Comparison of ENCODE assay signal across 26 cellular contexts in the genomic region with DNA sequence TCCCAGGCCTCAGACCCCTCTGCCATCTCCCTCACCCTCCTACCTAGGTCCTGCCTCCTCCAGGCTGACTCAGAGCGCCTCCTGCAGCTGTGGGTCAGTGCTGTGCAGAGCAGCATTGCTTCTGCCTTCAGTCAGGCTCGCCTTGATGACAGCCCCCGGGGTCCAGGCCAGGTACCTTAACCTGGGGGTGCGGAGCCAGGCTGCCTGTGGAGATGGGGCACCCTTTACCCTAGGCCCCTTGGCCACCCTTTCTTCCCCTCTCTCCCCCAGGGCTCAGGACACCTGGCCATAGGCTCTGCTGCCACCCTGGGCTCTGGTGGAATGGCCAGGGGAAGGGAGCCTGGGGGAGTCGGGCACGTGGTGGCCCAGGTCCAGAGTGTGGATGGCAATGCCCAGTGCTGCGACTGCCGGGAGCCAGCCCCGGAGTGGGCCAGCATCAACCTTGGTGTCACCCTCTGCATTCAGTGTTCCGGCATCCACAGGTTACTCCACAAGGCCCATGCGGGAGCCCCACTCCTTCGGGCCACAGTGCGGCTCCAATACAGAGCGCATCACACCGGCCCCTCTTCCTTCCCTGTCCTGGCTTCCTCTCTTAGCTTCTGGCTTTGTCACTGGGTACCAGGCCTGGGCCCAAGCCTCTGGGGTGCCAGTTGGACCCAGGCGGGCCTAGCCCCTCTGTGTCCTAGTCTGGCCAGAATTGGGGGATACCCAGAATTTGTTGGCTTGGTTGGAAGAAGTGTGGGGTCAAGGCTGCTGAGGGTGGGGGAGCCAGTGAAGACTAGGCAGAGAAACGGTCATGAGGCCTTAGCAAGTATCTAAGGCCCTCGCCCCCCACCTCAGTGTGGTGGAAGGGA. TPM values are rescaled to one million over a fixed set of nuclear protein-coding genes. Genes with fewer than 3 reads are reported as not detected.
A peak's percentile ranks its signal among the peaks of the same experiment; 100 is the strongest.
DNase-seq lines count a peak whose midpoint lies in the region; ATAC-seq, FAIRE-seq and TF ChIP-seq lines count a peak whose summit lies in the region.
"Had no signal": no experiment of that assay in that cellular context is flagged by ENCODE, and none has a peak within 500 bp of the region (broad histone marks: within the 10 kb centered on the region; RNA-seq: fewer than 3 reads in every experiment).

No MANE protein-coding gene starts in this region.

- no peaks in the 10 kb centered on the region for H3K27me3 ChIP-seq in H1 (replicated peaks in 1 of 4; ENCODE audit: control insufficient read depth in 3 of 4, extremely low read depth in 1 of 4, insufficient read depth in 3 of 4, low read length in 3 of 4)
- peaks cover under 1 to 13% of the 10 kb centered on the region in 2 donors for H3K27me3 ChIP-seq in breast epithelium
- H3K27me3 ChIP-seq: BLaER1 had no signal

- no peaks in the 10 kb centered on the region for H3K79me1 ChIP-seq in H1 (ENCODE audit: low read depth, low read length)

- no peak for FAIRE-seq in H1 (lab: Jason Lieb, UNC)
- FAIRE-seq: A204.1, D721Med, GM18507, RCC 7860 had no signal

- no peak overlapping the region for H2BK120ac ChIP-seq in H1 (replicated peaks; ENCODE audit: low read depth, low read length)

- no peak overlapping the region for H3K23ac ChIP-seq in H1 (ENCODE audit: insufficient read length)

- H3K9me3 Mint-ChIP-seq in activated naive CD8-positive, alpha-beta T cell treated with anti-CD3 and anti-CD28 coated beads for 36 hours: no peaks in the 10 kb centered on the region
- H3K9me3 Mint-ChIP-seq in activated naive CD8-positive, alpha-beta T cell treated with anti-CD3 and anti-CD28 coated beads, Interleukin-2, amount 50 U/mL, for 24 hours: no peaks in the 10 kb centered on the region
- no peaks in the 10 kb centered on the region for H3K9me3 Mint-ChIP-seq in stimulated activated naive B cell treated with anti-CD40 and anti-IgM and Interleukin-4, amounts not matched to agents 10 μg/mL and 1 μg/mL and 100 μg/mL, for 72 hours
- H3K9me3 Mint-ChIP-seq: activated B cell treated with CpG ODN at 0.5 μM for 24 hours; activated naive CD4-positive, alpha-beta T cell treated with anti-CD3 and anti-CD28 coated beads, Interleukin-2, amount 50 U/mL, for 24 hours; activated T-cell treated with anti-CD3 and anti-CD28 coated beads, Interleukin-2, amount 50 U/mL, for 72 hours; HFFc6; T-helper 1 cell treated with Interleukin-12 subunit alpha and Interleukin-12 subunit beta and Interleukin-4 antibody, amounts not matched to agents 30 μg/mL and 1 μg/mL, for 36 hours had no signal

- intact Hi-C loops in breast epithelium (cut with DNase I; ENCODE audit: low total_unique reads): no loop called here

- DNase-seq in activated naive CD8-positive, alpha-beta T cell treated with anti-CD3 and anti-CD28 coated beads for 36 hours: no peak
- DNase-seq in activated naive CD8-positive, alpha-beta T cell treated with anti-CD3 and anti-CD28 coated beads, Interleukin-2, amount 50 U/mL, for 24 hours: no peak
- DNase-seq in H1 (ENCODE audit: low read depth in 1 of 2, low spot score in 2 of 2) (no peak), occipital lobe (lab: John Stamatoyannopoulos, UW) (no peak), breast epithelium (ENCODE audit: low spot score in 2 of 2) (no peak)
- no peak for DNase-seq in stimulated activated naive B cell treated with anti-CD40 and anti-IgM and Interleukin-4, amounts not matched to agents 10 μg/mL and 1 μg/mL and 100 μg/mL, for 72 hours
- DNase-seq: activated B cell treated with CpG ODN at 0.5 μM for 24 hours; activated CD8-positive, alpha-beta memory T cell treated with anti-CD3 and anti-CD28 coated beads for 24 hours; activated T-cell treated with anti-CD3 and anti-CD28 coated beads, Interleukin-2, amount 50 U/mL, for 72 hours; HFFc6; kidney glomerular epithelial cell; NCI-H510A; NK-92 treated with Interleukin-12 subunit alpha and Interleukin-12 subunit beta, amount 100 ng/mL, for 24 hours; sigmoid colon had no signal

- H2BK12ac ChIP-seq in H1 (ENCODE audit: low read depth, low read length): no peak overlapping the region

- peaks cover 0 to 2% of the 10 kb centered on the region in 2 experiments for H4K20me1 ChIP-seq in H1 (replicated peaks in 1 of 2; ENCODE audit: control insufficient read depth in 1 of 2, insufficient read depth in 2 of 2, low read length in 2 of 2)

- H2BK5ac ChIP-seq in H1 (ENCODE audit: low read depth, low read length): no peak overlapping the region

- H3K27ac Mint-ChIP-seq in activated naive CD8-positive, alpha-beta T cell treated with anti-CD3 and anti-CD28 coated beads for 36 hours: peak overlapping the region; percentile 42
- H3K27ac Mint-ChIP-seq in activated naive CD8-positive, alpha-beta T cell treated with anti-CD3 and anti-CD28 coated beads, Interleukin-2, amount 50 U/mL, for 24 hours: no peak overlapping the region
- H3K27ac Mint-ChIP-seq in stimulated activated naive B cell treated with anti-CD40 and anti-IgM and Interleukin-4, amounts not matched to agents 10 μg/mL and 1 μg/mL and 100 μg/mL, for 72 hours: peak overlapping the region; percentile 54
- H3K27ac Mint-ChIP-seq: HFFc6 had no signal

- peaks cover 25% of the 10 kb centered on the region for H3K36me3 Mint-ChIP-seq in activated naive CD8-positive, alpha-beta T cell treated with anti-CD3 and anti-CD28 coated beads for 36 hours
- H3K36me3 Mint-ChIP-seq in activated naive CD8-positive, alpha-beta T cell treated with anti-CD3 and anti-CD28 coated beads, Interleukin-2, amount 50 U/mL, for 24 hours (ENCODE audit: low read depth): peaks cover 10% of the 10 kb centered on the region
- peaks cover 37 to 53% of the 10 kb centered on the region in 2 donors for H3K36me3 Mint-ChIP-seq in stimulated activated naive B cell treated with anti-CD40 and anti-IgM and Interleukin-4, amounts not matched to agents 10 μg/mL and 1 μg/mL and 100 μg/mL, for 72 hours
- H3K36me3 Mint-ChIP-seq: activated naive CD4-positive, alpha-beta T cell treated with anti-CD3 and anti-CD28 coated beads, Interleukin-2, amount 50 U/mL, for 24 hours had no signal

- no peaks in the 10 kb centered on the region for H3K9me3 ChIP-seq in H1 (ENCODE audit: insufficient read depth in 2 of 2, low read depth in 1 of 2, low read length in 1 of 2)
- H3K9me3 ChIP-seq in breast epithelium: no peaks in the 10 kb centered on the region
- H3K9me3 ChIP-seq: BLaER1, sigmoid colon, SJSA1 had no signal

- no peak overlapping the region for H3K18ac ChIP-seq in H1 (ENCODE audit: extremely low read depth, low read length)

- no peak overlapping the region for H2BK15ac ChIP-seq in H1 (ENCODE audit: low read length)

- H3K4me1 ChIP-seq in H1 (replicated peaks in 1 of 4; ENCODE audit: control insufficient read depth in 3 of 4, insufficient read depth in 4 of 4, low read length in 3 of 4) (peaks cover 0 to 12% (median 8%) of the 10 kb centered on the region in 4 experiments; a peak in 6 of 7 replicates), breast epithelium (no peaks in the 10 kb centered on the region)

- H3K4me3 ChIP-seq in H1 (ENCODE audit: extremely low read depth in 1 of 4, insufficient read depth in 2 of 4, low read depth in 3 of 4, low read length in 4 of 4) (no peak overlapping the region), breast epithelium (no peak overlapping the region)
- H3K4me3 ChIP-seq: BLaER1, sigmoid colon, SJSA1 had no signal

- CTCF ChIA-PET in H1 (lab: Charles Lee; ENCODE audit: partially characterized antibody): interaction anchor here (1.5 to 14.1 kb wide), 9 partner anchors 9 to 89 kb away, joined by 5 to 167 read pairs (median 15); partner anchors contain the start of genes ACAP1, NEURL4, SLC2A4 and TMEM95

- H4K5ac ChIP-seq in H1 (ENCODE audit: insufficient read length, low read depth, low read length): no peak overlapping the region

- no peak overlapping the region for H3K27ac ChIP-seq in H1 (ENCODE audit: low read depth, low read length)
- H3K27ac ChIP-seq in breast epithelium: no peak overlapping the region
- H3K27ac ChIP-seq: BLaER1, parathyroid adenoma, sigmoid colon, SJSA1 had no signal

- no peak overlapping the region for H4K8ac ChIP-seq in H1 (ENCODE audit: extremely low read depth, insufficient read depth, low read length)

- no peak overlapping the region for H3K14ac ChIP-seq in H1 (ENCODE audit: insufficient read length)

- peaks cover 23% of the 10 kb centered on the region for H3K4me1 Mint-ChIP-seq in activated naive CD8-positive, alpha-beta T cell treated with anti-CD3 and anti-CD28 coated beads for 36 hours
- H3K4me1 Mint-ChIP-seq in activated naive CD8-positive, alpha-beta T cell treated with anti-CD3 and anti-CD28 coated beads, Interleukin-2, amount 50 U/mL, for 24 hours: peaks cover 20% of the 10 kb centered on the region
- H3K4me1 Mint-ChIP-seq in stimulated activated naive B cell treated with anti-CD40 and anti-IgM and Interleukin-4, amounts not matched to agents 10 μg/mL and 1 μg/mL and 100 μg/mL, for 72 hours: peaks cover 23 to 54% of the 10 kb centered on the region in 2 donors

- H3K36me3 ChIP-seq in H1 (ENCODE audit: control insufficient read depth in 2 of 4, insufficient read depth in 4 of 4, low read length in 3 of 4) (no peaks in the 10 kb centered on the region; a peak in 1 of 8 replicates), breast epithelium (no peaks in the 10 kb centered on the region)
- H3K36me3 ChIP-seq: sigmoid colon had no signal

- no peak overlapping the region for H3K4ac ChIP-seq in H1 (replicated peaks; ENCODE audit: insufficient read length, low read depth, low read length)

- H3K9ac ChIP-seq in H1 (replicated peaks in 1 of 4; ENCODE audit: extremely low read depth in 1 of 4, low read depth in 3 of 4, low read length in 3 of 4): no peak overlapping the region
- H3K9ac ChIP-seq: BLaER1, parathyroid adenoma had no signal

- H4K91ac ChIP-seq in H1 (replicated peaks; ENCODE audit: insufficient read length, low read length): no peak overlapping the region

- H2AK5ac ChIP-seq in H1 (ENCODE audit: low read depth, low read length): no peak overlapping the region

- no peaks in the 10 kb centered on the region for H3K27me3 Mint-ChIP-seq in activated naive CD8-positive, alpha-beta T cell treated with anti-CD3 and anti-CD28 coated beads for 36 hours
- no peaks in the 10 kb centered on the region for H3K27me3 Mint-ChIP-seq in activated naive CD8-positive, alpha-beta T cell treated with anti-CD3 and anti-CD28 coated beads, Interleukin-2, amount 50 U/mL, for 24 hours
- no peaks in the 10 kb centered on the region for H3K27me3 Mint-ChIP-seq in stimulated activated naive B cell treated with anti-CD40 and anti-IgM and Interleukin-4, amounts not matched to agents 10 μg/mL and 1 μg/mL and 100 μg/mL, for 72 hours
- H3K27me3 Mint-ChIP-seq: activated B cell treated with CpG ODN at 0.5 μM for 24 hours; activated naive CD4-positive, alpha-beta T cell treated with anti-CD3 and anti-CD28 coated beads, Interleukin-2, amount 50 U/mL, for 24 hours had no signal

- no peak overlapping the region for H3K4me3 Mint-ChIP-seq in activated naive CD8-positive, alpha-beta T cell treated with anti-CD3 and anti-CD28 coated beads for 36 hours
- no peak overlapping the region for H3K4me3 Mint-ChIP-seq in activated naive CD8-positive, alpha-beta T cell treated with anti-CD3 and anti-CD28 coated beads, Interleukin-2, amount 50 U/mL, for 24 hours
- H3K4me3 Mint-ChIP-seq in stimulated activated naive B cell treated with anti-CD40 and anti-IgM and Interleukin-4, amounts not matched to agents 10 μg/mL and 1 μg/mL and 100 μg/mL, for 72 hours: no peak overlapping the region
- H3K4me3 Mint-ChIP-seq: activated B cell treated with CpG ODN at 0.5 μM for 24 hours; activated naive CD4-positive, alpha-beta T cell treated with anti-CD3 and anti-CD28 coated beads, Interleukin-2, amount 50 U/mL, for 24 hours; activated T-cell treated with anti-CD3 and anti-CD28 coated beads, Interleukin-2, amount 50 U/mL, for 72 hours; HFFc6; T-helper 1 cell treated with Interleukin-12 subunit alpha and Interleukin-12 subunit beta and Interleukin-4 antibody, amounts not matched to agents 30 μg/mL and 1 μg/mL, for 36 hours had no signal

- POLR2A ChIA-PET in H1 (lab: Charles Lee; ENCODE audit: partially characterized antibody): interaction anchor here (0.6 to 8.2 kb wide), 6 partner anchors 11 to 81 kb away, joined by 3 to 91 read pairs (median 6); partner anchors contain the start of genes ACAP1 and GPS2

- 90% methylated on average over 17 of the region's 18 CpGs; no CpG with 5 or more reads in 1 of the 2 experiments for WGBS in H1 (ENCODE audit: extremely low coverage in 1 of 2, insufficient coverage in 1 of 2, insufficient read length in 1 of 2, insufficient replicate concordance in 2 of 2, low coverage in 1 of 2, low lambda C conversion rate in 2 of 2, missing lambda C conversion rate in 1 of 2), 2 experiments

- ATAC-seq in activated naive CD8-positive, alpha-beta T cell treated with anti-CD3 and anti-CD28 coated beads, Interleukin-2, amount 50 U/mL, for 24 hours: no peak
- ATAC-seq in stimulated activated naive B cell treated with anti-CD40 and anti-IgM and Interleukin-4, amounts not matched to agents 10 μg/mL and 1 μg/mL and 100 μg/mL, for 72 hours (replicated peaks): no peak
- ATAC-seq: activated T-cell treated with anti-CD3 and anti-CD28 coated beads, Interleukin-2, amount 50 U/mL, for 72 hours had no signal

- no peak for TF ChIP-seq POLR2A in H1 (IDR thresholded peaks at IDR 0.05; ENCODE audit: control extremely low read depth in 1 of 2, low read depth in 2 of 2, low read length in 2 of 2)
- no peak for TF ChIP-seq POLR2A in breast epithelium (IDR thresholded peaks at IDR 0.05)

- no peak overlapping the region for H3K4me2 ChIP-seq in H1 (ENCODE audit: insufficient read depth in 1 of 2, low read depth in 2 of 2, low read length in 2 of 2)
- H3K4me2 ChIP-seq: BLaER1 had no signal

- H3K56ac ChIP-seq in H1 (replicated peaks; ENCODE audit: insufficient read length, low read depth, low read length): no peak overlapping the region

- H3K79me2 ChIP-seq in H1 (ENCODE audit: control insufficient read depth in 1 of 2, insufficient read depth in 2 of 2, low read length in 2 of 2): no peaks in the 10 kb centered on the region
- H3K79me2 ChIP-seq: parathyroid adenoma had no signal

- no peak for TF ChIP-seq EP300 in H1 (IDR thresholded peaks at IDR 0.05; ENCODE audit: borderline replicate concordance in 1 of 2, low read depth in 2 of 2, low read length in 2 of 2)

- TF ChIP-seq CTCF in H1 (IDR thresholded peaks at IDR 0.05; ENCODE audit: control extremely low read depth in 1 of 3, insufficient read depth in 1 of 3, low read depth in 1 of 3, low read length in 3 of 3) (peak; percentile 22 to 38 (median 28)), breast epithelium (IDR thresholded peaks at IDR 0.05) (no peak)

- peak; percentile 13 to 55; a peak in 3 of 4 replicates for TF ChIP-seq RAD21 in H1 (IDR thresholded peaks at IDR 0.05 in 1 of 2, conservative IDR thresholded peaks at IDR 0.05 in 1 of 2; ENCODE audit: low read depth in 2 of 2, low read length in 2 of 2)

- H2AFZ ChIP-seq in H1 (ENCODE audit: low read length): no peak overlapping the region
- H2AFZ ChIP-seq: parathyroid adenoma had no signal

- peaks cover 13% of the 10 kb centered on the region; the same call in 1 of the 2 replicates for H3K23me2 ChIP-seq in H1 (ENCODE audit: low read depth, low read length)

- no peak overlapping the region for H2BK20ac ChIP-seq in H1 (ENCODE audit: low read length)

RNA-seq across cellular contexts. Expression of gene KCTD11, which starts 5.0 kb away (rescaled TPM):
- total RNA-seq in activated naive CD8-positive, alpha-beta T cell treated with anti-CD3 and anti-CD28 coated beads for 36 hours: 1 to 10 TPM; 4.0 to 4.5 TPM
- total RNA-seq in H1 (2021; fragmentation: NEBNext Ultra II Directional; extraction: Animal tissue kit (Norgen Biotek cat#: 25700)): 8.7 and 9.2 TPM in 2 replicates
- polyA plus RNA-seq in H1 (2011; rRNA removed): 8.6 and 11.7 TPM in 2 replicates
- 8.3 TPM for polyA plus RNA-seq in H1 (2011; cell fraction: cytosol; rRNA removed)
- 7.2 TPM for polyA plus RNA-seq in H1 (2011; cell fraction: nucleus; rRNA removed)
- polyA plus RNA-seq in H1 (2012, experiment 1 of 2): 8.6 to 9.4 TPM (median 9.2 TPM) in 4 replicates
- 11.2 TPM for polyA plus RNA-seq in H1 (2012, experiment 2 of 2)
- polyA plus RNA-seq in H1 (2013, experiment 1 of 2): 4.6 TPM
- polyA plus RNA-seq in H1 (2013, experiment 2 of 2): 4.5 TPM
- polyA minus RNA-seq in H1 (2011; rRNA and poly(A)+ RNA removed): 6.0 and 7.7 TPM in 2 replicates
- 3.0 TPM for polyA minus RNA-seq in H1 (2011; cell fraction: cytosol; rRNA and poly(A)+ RNA removed)
- polyA minus RNA-seq in H1 (2011; cell fraction: nucleus; rRNA and poly(A)+ RNA removed): 5.4 TPM
- 3.9 TPM for total RNA-seq in occipital lobe
- total RNA-seq in breast epithelium: 10 to 100 TPM in 2 of 3 donors, 1 to 10 TPM in 1; 9.1 to 11.5 (median 11.0) TPM

RNA-seq across cellular contexts. Expression of gene TMEM95, which starts 8.0 kb away (rescaled TPM):
- not detected for total RNA-seq in activated naive CD8-positive, alpha-beta T cell treated with anti-CD3 and anti-CD28 coated beads for 36 hours
- 0.38 TPM in 1 of 2 replicates, not detected in the other for total RNA-seq in H1 (2021; fragmentation: NEBNext Ultra II Directional; extraction: Animal tissue kit (Norgen Biotek cat#: 25700))
- not detected in 2 replicates for polyA plus RNA-seq in H1 (2011; rRNA removed)
- not detected for polyA plus RNA-seq in H1 (2011; cell fraction: cytosol; rRNA removed)
- polyA plus RNA-seq in H1 (2011; cell fraction: nucleus; rRNA removed): not detected
- not detected in 4 replicates for polyA plus RNA-seq in H1 (2012, experiment 1 of 2)
- polyA plus RNA-seq in H1 (2012, experiment 2 of 2): not detected
- polyA plus RNA-seq in H1 (2013, experiment 1 of 2): not detected
- not detected for polyA plus RNA-seq in H1 (2013, experiment 2 of 2)
- not detected in 2 replicates for polyA minus RNA-seq in H1 (2011; rRNA and poly(A)+ RNA removed)
- not detected for polyA minus RNA-seq in H1 (2011; cell fraction: cytosol; rRNA and poly(A)+ RNA removed)
- polyA minus RNA-seq in H1 (2011; cell fraction: nucleus; rRNA and poly(A)+ RNA removed): not detected
- total RNA-seq in occipital lobe: not detected
- total RNA-seq in breast epithelium: not detected
- total RNA-seq: activated B cell treated with CpG ODN at 0.5 μM for 24 hours, glomerular endothelial cell, HFFc6, mammary epithelial cell, myocyte, sigmoid colon, SJSA1 had no signal
- polyA plus RNA-seq: mammary epithelial cell, sigmoid colon had no signal

RNA-seq across cellular contexts. Expression of gene ACAP1, which starts 10.7 kb away (rescaled TPM):
- total RNA-seq in activated naive CD8-positive, alpha-beta T cell treated with anti-CD3 and anti-CD28 coated beads for 36 hours: 100 to 1,000 TPM; 235 to 238 TPM
- total RNA-seq in H1 (2021; fragmentation: NEBNext Ultra II Directional; extraction: Animal tissue kit (Norgen Biotek cat#: 25700)): 45.1 and 49.2 TPM in 2 replicates
- 11.9 and 18.0 TPM in 2 replicates for polyA plus RNA-seq in H1 (2011; rRNA removed)
- 21.2 TPM for polyA plus RNA-seq in H1 (2011; cell fraction: cytosol; rRNA removed)
- polyA plus RNA-seq in H1 (2011; cell fraction: nucleus; rRNA removed): 48.4 TPM
- polyA plus RNA-seq in H1 (2012, experiment 1 of 2): 17.1 to 31.0 TPM (median 26.1 TPM) in 4 replicates
- polyA plus RNA-seq in H1 (2012, experiment 2 of 2): 15.8 TPM
- 41.6 TPM for polyA plus RNA-seq in H1 (2013, experiment 1 of 2)
- 42.2 TPM for polyA plus RNA-seq in H1 (2013, experiment 2 of 2)
- 9.9 and 20.3 TPM in 2 replicates for polyA minus RNA-seq in H1 (2011; rRNA and poly(A)+ RNA removed)
- polyA minus RNA-seq in H1 (2011; cell fraction: cytosol; rRNA and poly(A)+ RNA removed): 11.6 TPM
- 10.8 TPM for polyA minus RNA-seq in H1 (2011; cell fraction: nucleus; rRNA and poly(A)+ RNA removed)
- not detected for total RNA-seq in occipital lobe
- 1 to 10 TPM; 3.4 to 6.6 (median 5.2) TPM for total RNA-seq in breast epithelium
- total RNA-seq: glomerular endothelial cell, myocyte, SJSA1 had no signal

RNA-seq across cellular contexts. Expression of gene NEURL4, which starts 17.9 kb away (rescaled TPM):
- total RNA-seq in activated naive CD8-positive, alpha-beta T cell treated with anti-CD3 and anti-CD28 coated beads for 36 hours: 10 to 100 TPM; 44.1 to 46.0 TPM
- 46.8 and 55.4 TPM in 2 replicates for total RNA-seq in H1 (2021; fragmentation: NEBNext Ultra II Directional; extraction: Animal tissue kit (Norgen Biotek cat#: 25700))
- 29.6 and 39.9 TPM in 2 replicates for polyA plus RNA-seq in H1 (2011; rRNA removed)
- polyA plus RNA-seq in H1 (2011; cell fraction: cytosol; rRNA removed): 25.8 TPM
- polyA plus RNA-seq in H1 (2011; cell fraction: nucleus; rRNA removed): 261 TPM
- polyA plus RNA-seq in H1 (2012, experiment 1 of 2): 32.3 to 49.5 TPM (median 46.3 TPM) in 4 replicates
- polyA plus RNA-seq in H1 (2012, experiment 2 of 2): 25.9 TPM
- polyA plus RNA-seq in H1 (2013, experiment 1 of 2): 18.6 TPM
- 19.7 TPM for polyA plus RNA-seq in H1 (2013, experiment 2 of 2)
- 32.3 and 33.5 TPM in 2 replicates for polyA minus RNA-seq in H1 (2011; rRNA and poly(A)+ RNA removed)
- polyA minus RNA-seq in H1 (2011; cell fraction: cytosol; rRNA and poly(A)+ RNA removed): 21.3 TPM
- 76.2 TPM for polyA minus RNA-seq in H1 (2011; cell fraction: nucleus; rRNA and poly(A)+ RNA removed)
- total RNA-seq in occipital lobe (46.6 TPM), breast epithelium (10 to 100 TPM; 15.0 to 22.9 (median 17.4) TPM)

RNA-seq across cellular contexts. Expression of gene GPS2, which starts 31.8 kb away (rescaled TPM):
- total RNA-seq in activated naive CD8-positive, alpha-beta T cell treated with anti-CD3 and anti-CD28 coated beads for 36 hours: 10 to 100 TPM; 58.4 to 62.6 TPM
- 67.0 and 74.8 TPM in 2 replicates for total RNA-seq in H1 (2021; fragmentation: NEBNext Ultra II Directional; extraction: Animal tissue kit (Norgen Biotek cat#: 25700))
- polyA plus RNA-seq in H1 (2011; rRNA removed): 152 and 203 TPM in 2 replicates
- 79.1 TPM for polyA plus RNA-seq in H1 (2011; cell fraction: cytosol; rRNA removed)
- 153 TPM for polyA plus RNA-seq in H1 (2011; cell fraction: nucleus; rRNA removed)
- 73.9 to 93.2 TPM (median 88.0 TPM) in 4 replicates for polyA plus RNA-seq in H1 (2012, experiment 1 of 2)
- polyA plus RNA-seq in H1 (2012, experiment 2 of 2): 103 TPM
- 63.1 TPM for polyA plus RNA-seq in H1 (2013, experiment 1 of 2)
- polyA plus RNA-seq in H1 (2013, experiment 2 of 2): 58.9 TPM
- 43.0 and 79.6 TPM in 2 replicates for polyA minus RNA-seq in H1 (2011; rRNA and poly(A)+ RNA removed)
- polyA minus RNA-seq in H1 (2011; cell fraction: cytosol; rRNA and poly(A)+ RNA removed): 44.0 TPM
- polyA minus RNA-seq in H1 (2011; cell fraction: nucleus; rRNA and poly(A)+ RNA removed): 47.7 TPM
- total RNA-seq in occipital lobe (29.5 TPM), breast epithelium (100 to 1,000 TPM in 1 of 3 donors, 10 to 100 TPM in 2; 77.3 to 109 (median 84.2) TPM)

Comparison
In these comparisons a context has a peak if more than half of its experiments do, and no peak if none do; other contexts are left out.
1. CTCF ChIP-seq: peak in H1 (3 of 3); none in breast epithelium (0 of 3).